9 cellular contexts compared by ENCODE assay signal in the genomic region with DNA sequence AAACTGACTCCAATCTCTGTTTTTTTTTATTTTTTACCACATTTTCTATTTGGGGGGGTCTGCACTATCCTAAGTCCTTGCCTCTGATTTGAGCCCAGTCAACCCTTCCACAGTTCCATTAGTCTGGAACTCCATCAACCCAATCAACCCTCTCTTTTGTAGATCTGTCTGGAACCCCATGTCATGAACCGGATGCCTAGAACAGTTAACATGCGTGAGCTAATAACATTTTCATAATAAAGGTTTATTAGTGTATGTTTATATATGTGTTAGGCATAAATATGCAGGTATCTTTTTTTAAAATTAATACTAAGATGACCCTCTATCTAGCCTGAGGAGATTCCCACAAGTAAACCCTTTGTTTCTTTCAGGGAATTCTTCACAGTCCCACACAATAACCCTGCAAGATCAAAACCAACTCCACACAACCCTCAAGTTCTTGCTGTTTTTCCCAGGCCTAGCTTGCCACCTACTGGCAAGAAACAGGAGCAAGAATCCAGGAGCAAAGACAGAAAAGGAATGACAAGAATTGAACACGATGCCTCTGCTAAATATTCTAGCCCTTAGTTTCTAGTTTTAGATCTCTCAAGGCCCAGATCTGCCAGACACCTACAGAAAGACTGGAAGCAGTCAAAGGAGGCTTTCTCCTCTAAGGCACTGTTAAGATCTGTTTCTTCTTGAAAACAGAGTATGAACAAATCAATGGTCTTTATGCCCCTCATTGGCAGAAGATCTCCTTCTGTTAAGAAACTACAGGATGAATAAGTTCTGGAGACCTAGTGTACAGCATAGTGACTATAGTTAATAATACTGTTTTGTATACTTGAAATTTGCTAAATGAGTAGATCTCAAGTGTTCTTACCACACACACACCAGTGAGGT.
DNase-seq lines count a peak whose midpoint lies in the region; ATAC-seq, FAIRE-seq and TF ChIP-seq lines count a peak whose summit lies in the region.
"Had no signal": no experiment of that assay in that cellular context is flagged by ENCODE, and none has a peak within 500 bp of the region (broad histone marks: within the 10 kb centered on the region; RNA-seq: fewer than 3 reads in every experiment).

No MANE protein-coding gene starts in this region.

- ATAC-seq in GM19455 (IDR thresholded peaks at IDR 0.05; ENCODE audit: unreplicated experiment), result peak; percentile 59
- ATAC-seq in HG03521 (IDR thresholded peaks at IDR 0.05; ENCODE audit: unreplicated experiment), result peak; percentile 25
- no peak for ATAC-seq in CD8-positive, alpha-beta T cell

- intact Hi-C loops in CD8-positive, alpha-beta T cell (cut with DNase I, micrococcal nuclease), result no loop called here

- no peak overlapping the region for H3K27ac Mint-ChIP-seq in nephron progenitor cell
- no peak overlapping the region for H3K27ac Mint-ChIP-seq in CD8-positive, alpha-beta T cell

- H3K27ac ChIP-seq in CD8-positive, alpha-beta T cell (ENCODE audit: low read depth, low read length), result no peak overlapping the region

- DNase-seq in NCI-H82 (lab: John Stamatoyannopoulos, UW) (peak; percentile 39), NCI-H82 treated with DMSO at 0.1 percent for 48 hours (lab: John Stamatoyannopoulos, UW; ENCODE audit: unreplicated experiment) (no peak), RCC 7860 (ENCODE audit: low spot score) (peak; percentile 34), epithelial cell of esophagus (ENCODE audit: low read depth) (peak; percentile 67), nephron progenitor cell (peak; percentile 40)
- no peak for DNase-seq in CD8-positive, alpha-beta T cell

- H3K9me3 Mint-ChIP-seq in nephron progenitor cell, result no peaks in the 10 kb centered on the region
- H3K9me3 Mint-ChIP-seq in CD8-positive, alpha-beta T cell, result no peaks in the 10 kb centered on the region

- H3K4me1 Mint-ChIP-seq in nephron progenitor cell, result peaks cover 31% of the 10 kb centered on the region
- peaks cover 6% of the 10 kb centered on the region for H3K4me1 Mint-ChIP-seq in CD8-positive, alpha-beta T cell (ENCODE audit: low read depth)

- H3K4me3 Mint-ChIP-seq in nephron progenitor cell, result no peak overlapping the region
- no peak overlapping the region for H3K4me3 Mint-ChIP-seq in CD8-positive, alpha-beta T cell

- no peak overlapping the region for H3K4me3 ChIP-seq in epithelial cell of esophagus (ENCODE audit: low read length)
- H3K4me3 ChIP-seq in CD8-positive, alpha-beta T cell (ENCODE audit: low read depth, low read length), result no peak overlapping the region

- no peaks in the 10 kb centered on the region for H3K4me1 ChIP-seq in CD8-positive, alpha-beta T cell (ENCODE audit: insufficient read depth, low read length)

- no peaks in the 10 kb centered on the region for H3K36me3 ChIP-seq in CD8-positive, alpha-beta T cell (ENCODE audit: insufficient read depth, low read length)

- peaks cover 8% of the 10 kb centered on the region for H3K27me3 Mint-ChIP-seq in nephron progenitor cell (ENCODE audit: low read depth, poor library complexity)
- peaks cover 15% of the 10 kb centered on the region for H3K27me3 Mint-ChIP-seq in CD8-positive, alpha-beta T cell (ENCODE audit: low read depth)

- FAIRE-seq in RCC 7860 (lab: Jason Lieb, UNC), result no peak
- FAIRE-seq: endometrium had no signal

- H3K36me3 Mint-ChIP-seq in nephron progenitor cell (ENCODE audit: low read depth), result no peaks in the 10 kb centered on the region
- H3K36me3 Mint-ChIP-seq in CD8-positive, alpha-beta T cell, result no peaks in the 10 kb centered on the region

- POLR2A ChIA-PET in CD8-positive, alpha-beta T cell (lab: Charles Lee), result no interaction called here

- CTCF ChIA-PET in CD8-positive, alpha-beta T cell (lab: Charles Lee), result interaction anchor here (1.6 kb wide), 1 partner anchor 20 kb away, joined by 3 read pairs; no protein-coding TSS in a partner anchor

- H3K27me3 ChIP-seq in CD8-positive, alpha-beta T cell (ENCODE audit: insufficient read depth, low read length), result no peaks in the 10 kb centered on the region

- no peaks in the 10 kb centered on the region for H3K9me3 ChIP-seq in CD8-positive, alpha-beta T cell (ENCODE audit: low read length)

- TF ChIP-seq CTCF in epithelial cell of esophagus (IDR thresholded peaks at IDR 0.05; ENCODE audit: insufficient read depth, low read depth, low read length, missing control alignments) (peak; percentile 87), nephron progenitor cell (IDR thresholded peaks at IDR 0.05) (peak; percentile 68)
- TF ChIP-seq CTCF in CD8-positive, alpha-beta T cell (IDR thresholded peaks at IDR 0.05), result no peak

Comparison
In these comparisons a context has a peak if more than half of its experiments do, and no peak if none do; other contexts are left out.
1. DNase-seq: peak in NCI-H82 (single experiment), RCC 7860 (single experiment), epithelial cell of esophagus (single experiment) and nephron progenitor cell (single experiment); none in NCI-H82 treated with DMSO at 0.1 percent for 48 hours (single experiment) and CD8-positive, alpha-beta T cell (0 of 7).